In the genomic region with DNA sequence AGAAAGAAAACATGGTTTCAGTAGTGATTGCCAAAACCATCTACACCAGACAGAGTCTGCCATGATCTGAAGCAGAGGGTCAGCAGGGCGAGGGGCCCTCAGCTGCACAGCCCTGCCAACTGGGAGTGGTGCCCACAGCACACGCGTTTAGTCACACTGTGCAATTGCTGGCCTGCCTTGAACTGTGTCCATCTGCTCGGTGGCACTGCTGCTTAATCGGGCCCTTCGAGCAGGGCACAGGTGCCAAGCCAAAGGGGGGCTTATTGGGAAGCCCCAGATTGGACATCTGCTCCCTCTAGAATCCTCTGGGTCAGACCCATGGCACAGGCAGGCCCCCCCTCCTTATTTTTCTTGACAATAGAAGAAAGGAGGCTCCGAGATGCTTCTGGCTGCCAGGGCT, we compare ENCODE assay signal across 14 cellular contexts.
DNase-seq lines count a peak whose midpoint lies in the region; ATAC-seq and TF ChIP-seq lines count a peak whose summit lies in the region.
"Had no signal": no experiment of that assay in that cellular context is flagged by ENCODE, and none has a peak within 500 bp of the region (broad histone marks: within the 10 kb centered on the region; RNA-seq: fewer than 3 reads in every experiment).

No MANE protein-coding gene starts in this region.

- H3K4me1 Mint-ChIP-seq in osteocyte (ENCODE audit: unreplicated experiment) (peaks cover 3% of the 10 kb centered on the region), H9 (peaks cover 18 to 22% of the 10 kb centered on the region in 2 experiments)

- H2BK20ac ChIP-seq in H9 (ENCODE audit: low read depth, low read length, poor library complexity, severe bottlenecking), result no peak overlapping the region

- H4K5ac ChIP-seq in H9 (ENCODE audit: insufficient read length, low read depth, low read length), result no peak overlapping the region

- no peaks in the 10 kb centered on the region for H3K36me3 Mint-ChIP-seq in osteocyte (ENCODE audit: unreplicated experiment)
- peaks cover 0 to 14% (median 0%) of the 10 kb centered on the region in 3 experiments; a peak in 1 of 7 replicates for H3K36me3 Mint-ChIP-seq in H9 (ENCODE audit: insufficient read depth in 1 of 3, low read depth in 3 of 3)

- peak overlapping the region; percentile 51 for H3K18ac ChIP-seq in neuronal stem cell (ENCODE audit: low read length)
- H3K18ac ChIP-seq in H9 (ENCODE audit: insufficient read length, low read depth, low read length), result no peak overlapping the region

- no peak overlapping the region for H2BK5ac ChIP-seq in neuronal stem cell (ENCODE audit: low read length)
- no peak overlapping the region for H2BK5ac ChIP-seq in H9 (ENCODE audit: insufficient read length, low read length)

- H3T11ph ChIP-seq in H9 (ENCODE audit: low read length), result no peak overlapping the region

- H3K27ac ChIP-seq in heart right ventricle, result no peak overlapping the region
- H3K27ac ChIP-seq in neuronal stem cell (replicated peaks; ENCODE audit: low read length), result no peak overlapping the region
- no peak overlapping the region for H3K27ac ChIP-seq in H9 (ENCODE audit: insufficient read length, low read depth, low read length)
- H3K27ac ChIP-seq: RWPE1 had no signal

- intact Hi-C loops in heart right ventricle (cut with DNase I), result no loop called here

- H3K23ac ChIP-seq in neuronal stem cell (ENCODE audit: low read depth, low read length, poor library complexity) (no peak overlapping the region), H9 (ENCODE audit: insufficient read length, low read depth, low read length) (no peak overlapping the region)

- TF ChIP-seq CTCF in heart right ventricle (IDR thresholded peaks at IDR 0.05) (no peak), osteocyte (IDR thresholded peaks at IDR 0.05) (no peak), H9 (conservative IDR thresholded peaks at IDR 0.05) (no peak)

- H3K56ac ChIP-seq in H9 (ENCODE audit: insufficient read length, low read depth, low read length), result no peak overlapping the region

- H2BK12ac ChIP-seq in neuronal stem cell (ENCODE audit: low read length), result no peak overlapping the region
- H2BK12ac ChIP-seq in H9 (ENCODE audit: insufficient read length, low read depth, low read length), result no peak overlapping the region

- H3K4me1 ChIP-seq in heart right ventricle (peaks cover 0 to 12% (median 7%) of the 10 kb centered on the region in 9 donors), neuronal stem cell (ENCODE audit: control insufficient read depth in 2 of 2, insufficient read depth in 1 of 2, low read depth in 1 of 2, low read length in 2 of 2) (peaks cover 0 to 2% of the 10 kb centered on the region in 2 donors), H9 (ENCODE audit: insufficient read depth, low read length) (peaks cover 5% of the 10 kb centered on the region; the same call in 1 of the 2 replicates)
- H3K4me1 ChIP-seq: BE2C, HAP-1 had no signal

- ATAC-seq in heart right ventricle, result peak in 5 of 8 donors; percentile 54 to 69 (median 63)
- ATAC-seq: HepG2 had no signal

- H4K20me1 ChIP-seq in H9 (ENCODE audit: control insufficient read depth, insufficient read depth, insufficient read length), result no peaks in the 10 kb centered on the region

- H3K4ac ChIP-seq in neuronal stem cell (ENCODE audit: low read length) (no peak overlapping the region), H9 (ENCODE audit: low read depth, low read length) (no peak overlapping the region)

- H3K9me3 ChIP-seq in heart right ventricle (no peaks in the 10 kb centered on the region), neuronal stem cell (replicated peaks in 1 of 2; ENCODE audit: control insufficient read depth in 2 of 2, insufficient read depth in 1 of 2, low read depth in 1 of 2, low read length in 2 of 2) (no peaks in the 10 kb centered on the region), H9 (ENCODE audit: control insufficient read depth, low read depth, low read length) (no peaks in the 10 kb centered on the region)
- H3K9me3 ChIP-seq: BE2C, HAP-1 had no signal

- H3K9ac ChIP-seq in neuronal stem cell (ENCODE audit: low read depth, low read length, poor library complexity) (no peak overlapping the region), H9 (ENCODE audit: extremely low read depth, insufficient read length, low read length) (no peak overlapping the region)

- H3K4me3 Mint-ChIP-seq in osteocyte (ENCODE audit: unreplicated experiment) (no peak overlapping the region), H9 (no peak overlapping the region)

- H3K27me3 ChIP-seq in heart right ventricle (no peaks in the 10 kb centered on the region), neuronal stem cell (ENCODE audit: control insufficient read depth in 3 of 3, insufficient read depth in 3 of 3, low read depth in 1 of 3, low read length in 3 of 3) (no peaks in the 10 kb centered on the region), H9 (ENCODE audit: insufficient read depth, low read length) (no peaks in the 10 kb centered on the region)
- H3K27me3 ChIP-seq: BE2C, MG63 had no signal

- H3K79me1 ChIP-seq in neuronal stem cell (ENCODE audit: low read depth, low read length), result no peaks in the 10 kb centered on the region
- H3K79me1 ChIP-seq in H9 (ENCODE audit: insufficient read depth, low read depth, low read length, poor library complexity, severe bottlenecking), result no peaks in the 10 kb centered on the region

- DNase-seq in G401 (ENCODE audit: low spot score) (peak; percentile 69), NCI-H524 (lab: John Stamatoyannopoulos, UW) (peak; percentile 77 to 79), heart right ventricle (no peak), neuronal stem cell (ENCODE audit: low spot score) (no peak), osteocyte (ENCODE audit: extremely low spot score, unreplicated experiment) (no peak), NCI-H1436 (lab: John Stamatoyannopoulos, UW) (no peak), H9 (no peak)
- DNase-seq: DMS53, MG63, NCI-H187 treated with DMSO at 0.1 percent for 48 hours had no signal

- H3K14ac ChIP-seq in neuronal stem cell (ENCODE audit: low read length) (no peak overlapping the region), H9 (ENCODE audit: insufficient read depth, low read length) (no peak overlapping the region)

- H3K27me3 Mint-ChIP-seq in osteocyte (ENCODE audit: unreplicated experiment) (no peaks in the 10 kb centered on the region), H9 (ENCODE audit: low read depth) (peaks cover 4% of the 10 kb centered on the region)

- no peak overlapping the region for H3K4me3 ChIP-seq in heart right ventricle
- no peak overlapping the region for H3K4me3 ChIP-seq in neuronal stem cell (ENCODE audit: low read length in 2 of 2)
- H3K4me3 ChIP-seq: HAP-1, MG63 had no signal

- no peak overlapping the region for H2BK15ac ChIP-seq in neuronal stem cell (ENCODE audit: low read length)
- H2BK15ac ChIP-seq in H9 (ENCODE audit: low read depth, low read length), result no peak overlapping the region

- H2BK120ac ChIP-seq in neuronal stem cell (ENCODE audit: low read depth, low read length), result peak overlapping the region; percentile 26
- H2BK120ac ChIP-seq in H9 (ENCODE audit: low read depth, low read length, poor library complexity, severe bottlenecking), result no peak overlapping the region

- WGBS in heart right ventricle, 2 donors, result 60 to 61% methylated on average over 7 of the region's 7 CpGs
- WGBS in neuronal stem cell (ENCODE audit: extremely low coverage in 2 of 2, insufficient read length in 2 of 2, insufficient replicate concordance in 1 of 2), 2 donors, result no CpG with 5 or more reads among the region's 7 CpGs
- WGBS in H9 (ENCODE audit: extremely low coverage, insufficient read length, low lambda C conversion rate), result no CpG with 5 or more reads among the region's 7 CpGs

- H3K9me3 Mint-ChIP-seq in osteocyte (ENCODE audit: unreplicated experiment) (no peaks in the 10 kb centered on the region), H9 (peaks cover 7 to 9% of the 10 kb centered on the region in 2 experiments)

- H2AK5ac ChIP-seq in neuronal stem cell (ENCODE audit: low read depth, low read length) (peak overlapping the region; percentile 47), H9 (ENCODE audit: insufficient read length, low read length) (no peak overlapping the region)

- in situ Hi-C loops in G401 (cut with HindIII; ENCODE audit: low sequenced_read_pairs), result no loop called here

- no peak overlapping the region for H3K27ac Mint-ChIP-seq in osteocyte (ENCODE audit: unreplicated experiment)
- no peak overlapping the region for H3K27ac Mint-ChIP-seq in H9

- no peak overlapping the region for H4K8ac ChIP-seq in neuronal stem cell (ENCODE audit: low read depth, low read length)
- no peak overlapping the region for H4K8ac ChIP-seq in H9 (replicated peaks; ENCODE audit: insufficient read length, low read depth, low read length)

- no peak overlapping the region for H3K4me2 ChIP-seq in neuronal stem cell (ENCODE audit: insufficient read depth, low read length, poor library complexity, severe bottlenecking)
- no peak overlapping the region for H3K4me2 ChIP-seq in H9 (ENCODE audit: insufficient read depth, insufficient read length, low read length)

- no peaks in the 10 kb centered on the region for H3K79me2 ChIP-seq in H9 (ENCODE audit: insufficient read depth, low read length)

- H3K36me3 ChIP-seq in heart right ventricle (no peaks in the 10 kb centered on the region), neuronal stem cell (replicated peaks in 1 of 2; ENCODE audit: control insufficient read depth in 2 of 2, insufficient read depth in 2 of 2, low read length in 2 of 2) (no peaks in the 10 kb centered on the region)
- H3K36me3 ChIP-seq: BE2C, HAP-1, MG63 had no signal

- H4K91ac ChIP-seq in neuronal stem cell (ENCODE audit: low read depth, low read length, poor library complexity) (no peak overlapping the region), H9 (ENCODE audit: insufficient read length, low read depth, low read length) (no peak overlapping the region)

- H2AFZ ChIP-seq in neuronal stem cell (ENCODE audit: low read length) (no peak overlapping the region), H9 (ENCODE audit: low read length) (no peak overlapping the region)

- H3K23me2 ChIP-seq in H9 (ENCODE audit: insufficient read length, low read depth, low read length, poor library complexity, severe bottlenecking), result no peaks in the 10 kb centered on the region

Comparison
In these comparisons a context has a peak if more than half of its experiments do, and no peak if none do; other contexts are left out.
1. DNase-seq: peak in G401 (single experiment) and NCI-H524 (2 of 2); none in heart right ventricle (0 of 2), neuronal stem cell (single experiment), osteocyte (single experiment), NCI-H1436 (single experiment) and H9 (single experiment).